In the genomic region with DNA sequence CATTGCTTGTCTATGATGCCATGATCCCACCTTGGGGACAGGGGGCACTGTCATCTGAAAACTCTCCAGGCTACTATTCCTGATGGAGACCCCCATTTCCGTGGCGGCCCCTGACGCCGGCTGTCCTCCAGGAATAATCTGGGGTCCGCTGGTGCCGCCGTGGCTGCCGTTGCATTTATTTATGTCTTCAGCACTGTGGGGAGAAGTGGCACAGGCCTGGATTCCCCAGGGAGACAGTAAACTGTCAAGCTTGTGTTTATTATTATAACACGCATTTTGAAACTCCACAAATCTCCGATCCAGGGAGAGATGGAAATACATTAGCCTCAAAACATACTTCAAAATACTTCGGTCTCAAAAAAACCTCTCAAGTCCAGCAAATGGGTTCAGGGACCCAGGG, we compare ENCODE assay signal across 24 cellular contexts.
"Had no signal": no experiment of that assay in that cellular context is flagged by ENCODE, and none has a peak within 500 bp of the region (broad histone marks: within the 10 kb centered on the region; RNA-seq: fewer than 3 reads in every experiment).

No MANE protein-coding gene starts in this region.

- H3K27me3 Mint-ChIP-seq: activated CD4-positive, alpha-beta memory T cell treated with anti-CD3 and anti-CD28 coated beads, Interleukin-2, amount 10 ng/mL, durations not matched to agents 7 days and 5 days had no signal

- H3K27ac Mint-ChIP-seq: activated CD4-positive, alpha-beta memory T cell treated with anti-CD3 and anti-CD28 coated beads, Interleukin-2, amount 10 ng/mL, durations not matched to agents 7 days and 5 days; activated naive CD8-positive, alpha-beta T cell treated with anti-CD3 and anti-CD28 coated beads, Interleukin-2, amount 50 U/mL, for 24 hours; immature natural killer cell; natural killer cell treated with Interleukin-12 subunit alpha and Interleukin-12 subunit beta and Interleukin-15 and Interleukin-18, amount 100 ng/mL, for 72 hours; stimulated activated naive CD8-positive, alpha-beta T cell treated with anti-CD3 and anti-CD28 coated beads, Interleukin-15, amount 100 ng/mL, for 72 hours; T-helper 1 cell treated with Interleukin-12 subunit alpha and Interleukin-12 subunit beta and Interleukin-4 antibody, amounts not matched to agents 30 μg/mL and 1 μg/mL, for 36 hours; WTC11 had no signal

- DNase-seq: activated CD4-positive, alpha-beta memory T cell treated with anti-CD3 and anti-CD28 coated beads, Interleukin-2, amount 10 ng/mL, durations not matched to agents 7 days and 5 days; activated CD4-positive, alpha-beta T cell treated with anti-CD3 and anti-CD28 coated beads for 4 hours; activated gamma-delta T cell; activated naive CD4-positive, alpha-beta T cell treated with anti-CD3 and anti-CD28 coated beads, Interleukin-2, amount 50 U/mL, for 16 hours; anterior cingulate cortex; body of pancreas; cortex of kidney; foreskin fibroblast; immature natural killer cell; lower lobe of right lung; ovary; stimulated activated CD4-positive, alpha-beta T cell treated with anti-CD3 and anti-CD28 coated beads, Interleukin-12 subunit alpha, Interleukin-12 subunit beta, amount 100 ng/mL, for 4 hours; stimulated activated naive CD8-positive, alpha-beta T cell treated with anti-CD3 and anti-CD28 coated beads, Interleukin-15, amount 100 ng/mL, for 72 hours; T1000 had no signal

- H3K9me3 Mint-ChIP-seq: activated CD4-positive, alpha-beta memory T cell treated with anti-CD3 and anti-CD28 coated beads, Interleukin-2, amount 10 ng/mL, durations not matched to agents 7 days and 5 days; immature natural killer cell; natural killer cell treated with Interleukin-12 subunit alpha and Interleukin-12 subunit beta and Interleukin-15 and Interleukin-18, amount 100 ng/mL, for 72 hours had no signal

- H3K9me3 ChIP-seq: lower lobe of right lung, neutrophil, ovary, prostate gland, suprapubic skin had no signal

- H3K4me3 ChIP-seq: body of pancreas, cardiac muscle cell, lower lobe of right lung, ovary, prostate gland, suprapubic skin, tibial nerve had no signal

- H3K36me3 ChIP-seq: cardiac muscle cell, lower lobe of right lung, neutrophil, ovary, prostate gland, suprapubic skin, tibial nerve had no signal

- H3K4me3 Mint-ChIP-seq: activated CD4-positive, alpha-beta memory T cell treated with anti-CD3 and anti-CD28 coated beads, Interleukin-2, amount 10 ng/mL, durations not matched to agents 7 days and 5 days; activated naive CD8-positive, alpha-beta T cell treated with anti-CD3 and anti-CD28 coated beads, Interleukin-2, amount 50 U/mL, for 24 hours; immature natural killer cell; natural killer cell treated with Interleukin-12 subunit alpha and Interleukin-12 subunit beta and Interleukin-15 and Interleukin-18, amount 100 ng/mL, for 72 hours; stimulated activated naive CD8-positive, alpha-beta T cell treated with anti-CD3 and anti-CD28 coated beads, Interleukin-15, amount 100 ng/mL, for 72 hours; T-helper 1 cell treated with Interleukin-12 subunit alpha and Interleukin-12 subunit beta and Interleukin-4 antibody, amounts not matched to agents 30 μg/mL and 1 μg/mL, for 36 hours; WTC11 had no signal

- H3K36me3 Mint-ChIP-seq: immature natural killer cell had no signal

- H3K27me3 ChIP-seq: body of pancreas, cardiac muscle cell, ovary, tibial nerve had no signal

- H3K27ac ChIP-seq: body of pancreas, cardiac muscle cell, lower lobe of right lung, neutrophil, ovary, prostate gland, suprapubic skin, tibial nerve had no signal

- ATAC-seq: body of pancreas; left lobe of liver; lower lobe of right lung; natural killer cell treated with Interleukin-12 subunit alpha and Interleukin-12 subunit beta and Interleukin-15 and Interleukin-18, amount 100 ng/mL, for 72 hours; stimulated activated naive CD8-positive, alpha-beta T cell treated with anti-CD3 and anti-CD28 coated beads, Interleukin-15, amount 100 ng/mL, for 72 hours; WTC11 had no signal

- H3K4me1 Mint-ChIP-seq: activated CD4-positive, alpha-beta memory T cell treated with anti-CD3 and anti-CD28 coated beads, Interleukin-2, amount 10 ng/mL, durations not matched to agents 7 days and 5 days; immature natural killer cell; WTC11 had no signal

- H3K4me1 ChIP-seq: body of pancreas, lower lobe of right lung, prostate gland, suprapubic skin, tibial nerve had no signal
